24 cellular contexts compared by ENCODE assay signal in genomic region chr5:141871870-141872269, GRCh38. TPM values are rescaled to one million over a fixed set of nuclear protein-coding genes. Genes with fewer than 3 reads are reported as not detected.
DNase-seq lines count a peak whose midpoint lies in the region; ATAC-seq, FAIRE-seq and TF ChIP-seq lines count a peak whose summit lies in the region.
"Had no signal": no experiment of that assay in that cellular context is flagged by ENCODE, and none has a peak within 500 bp of the region (broad histone marks: within the 10 kb centered on the region; RNA-seq: fewer than 3 reads in every experiment).

No MANE protein-coding gene starts in this region.

- peak overlapping the region; percentile 61 to 78; a peak in 3 of 4 replicates for H3K4me2 ChIP-seq in H1 (ENCODE audit: insufficient read depth in 1 of 2, low read depth in 2 of 2, low read length in 2 of 2)

- POLR2A ChIA-PET in H1 (lab: Charles Lee; ENCODE audit: partially characterized antibody): interaction anchor here (1.1 to 13.5 kb wide), 3 partner anchors 14 to 60 kb away, joined by 3 to 210 read pairs (median 4); no protein-coding TSS in a partner anchor

- H3K36me3 ChIP-seq in right atrium auricular region (peaks cover 15% of the 10 kb centered on the region), H1 (ENCODE audit: control insufficient read depth in 2 of 4, insufficient read depth in 4 of 4, low read length in 3 of 4) (peaks cover 17 to 37% (median 26%) of the 10 kb centered on the region in 4 experiments), muscle layer of duodenum (ENCODE audit: control insufficient read depth in 1 of 2, insufficient read depth in 2 of 2, low read length in 2 of 2) (peaks cover 5% of the 10 kb centered on the region in 2 donors), thyroid gland (no peaks in the 10 kb centered on the region)

- no peak for FAIRE-seq in H1 (lab: Jason Lieb, UNC)
- FAIRE-seq: astrocyte, GM12878 had no signal

- no peak for TF ChIP-seq RAD21 in H1 (IDR thresholded peaks at IDR 0.05 in 1 of 2, conservative IDR thresholded peaks at IDR 0.05 in 1 of 2; ENCODE audit: low read depth in 2 of 2, low read length in 2 of 2)

- H2BK120ac ChIP-seq in H1 (replicated peaks; ENCODE audit: low read depth, low read length): no peak overlapping the region

- H3K23ac ChIP-seq in H1 (ENCODE audit: insufficient read length): no peak overlapping the region

- no peak overlapping the region for H2BK20ac ChIP-seq in H1 (ENCODE audit: low read length)

- H2AK5ac ChIP-seq in H1 (ENCODE audit: low read depth, low read length): peak overlapping the region; percentile 58; the same call in 1 of the 2 replicates

- CTCF ChIA-PET in H1 (lab: Charles Lee; ENCODE audit: partially characterized antibody): interaction anchor here (0.7 to 1.6 kb wide), 5 partner anchors 8 to 182 kb away, joined by 3 to 7 read pairs (median 5); no protein-coding TSS in a partner anchor

- H4K91ac ChIP-seq in H1 (replicated peaks; ENCODE audit: insufficient read length, low read length): no peak overlapping the region

- peaks cover 13% of the 10 kb centered on the region for H3K23me2 ChIP-seq in H1 (ENCODE audit: low read depth, low read length)

- intact Hi-C loops in cardiac septum (cut with DNase I): no loop called here
- intact Hi-C loops in thyroid gland (cut with DNase I): no loop called here

- H3K79me2 ChIP-seq in H1 (ENCODE audit: control insufficient read depth in 1 of 2, insufficient read depth in 2 of 2, low read length in 2 of 2): peaks cover 14 to 90% of the 10 kb centered on the region in 2 experiments

- H3K27ac ChIP-seq in right atrium auricular region (no peak overlapping the region), H1 (ENCODE audit: low read depth, low read length) (peak overlapping the region; percentile 43; the same call in 1 of the 2 replicates), muscle layer of duodenum (ENCODE audit: low read length) (peak overlapping the region; percentile 37), thyroid gland (no peak overlapping the region)
- H3K27ac ChIP-seq: psoas muscle, SK-N-MC, VCaP had no signal

- no peak overlapping the region for H4K5ac ChIP-seq in H1 (ENCODE audit: insufficient read length, low read depth, low read length)

- peak overlapping the region; percentile 72; the same call in 1 of the 2 replicates for H2BK12ac ChIP-seq in H1 (ENCODE audit: low read depth, low read length)

- no peak overlapping the region for H3K14ac ChIP-seq in H1 (ENCODE audit: insufficient read length)

- TF ChIP-seq CTCF in right atrium auricular region (IDR thresholded peaks at IDR 0.05) (no peak), H1 (IDR thresholded peaks at IDR 0.05; ENCODE audit: control extremely low read depth in 1 of 3, insufficient read depth in 1 of 3, low read depth in 1 of 3, low read length in 3 of 3) (no peak), thyroid gland (IDR thresholded peaks at IDR 0.05) (no peak)

- H3K4me3 ChIP-seq in right atrium auricular region (no peak overlapping the region), H1 (ENCODE audit: extremely low read depth in 1 of 4, insufficient read depth in 2 of 4, low read depth in 3 of 4, low read length in 4 of 4) (peak overlapping the region in 1 of 4 experiments; percentile 36; a peak in 1 of 8 replicates), muscle layer of duodenum (ENCODE audit: low read depth in 1 of 2, low read length in 2 of 2) (no peak overlapping the region), thyroid gland (replicated peaks in 1 of 3) (no peak overlapping the region)
- H3K4me3 ChIP-seq: GM12878, psoas muscle, SK-N-MC had no signal

- H3K9ac ChIP-seq in H1 (replicated peaks in 1 of 4; ENCODE audit: extremely low read depth in 1 of 4, low read depth in 3 of 4, low read length in 3 of 4): peak overlapping the region in 1 of 4 experiments; percentile 13; a peak in 2 of 7 replicates

- peaks cover 32% of the 10 kb centered on the region for H3K79me1 ChIP-seq in H1 (ENCODE audit: low read depth, low read length)

- H3K27me3 ChIP-seq in right atrium auricular region: peaks cover 9 to 15% of the 10 kb centered on the region in 2 donors
- no peaks in the 10 kb centered on the region for H3K27me3 ChIP-seq in H1 (replicated peaks in 1 of 4; ENCODE audit: control insufficient read depth in 3 of 4, extremely low read depth in 1 of 4, insufficient read depth in 3 of 4, low read length in 3 of 4)
- peaks cover 15% of the 10 kb centered on the region for H3K27me3 ChIP-seq in muscle layer of duodenum (ENCODE audit: low read depth, low read length)
- no peaks in the 10 kb centered on the region for H3K27me3 ChIP-seq in thyroid gland

- H3K56ac ChIP-seq in H1 (replicated peaks; ENCODE audit: insufficient read length, low read depth, low read length): no peak overlapping the region

- peak overlapping the region; percentile 49 for H3K18ac ChIP-seq in H1 (ENCODE audit: extremely low read depth, low read length)

- DNase-seq in cardiac septum (ENCODE audit: low spot score) (peak; percentile 15), right atrium auricular region (ENCODE audit: low spot score) (no peak), H1 (ENCODE audit: low read depth in 1 of 2, low spot score in 2 of 2) (no peak), SHP77 treated with DMSO at 0.1 percent for 48 hours (lab: John Stamatoyannopoulos, UW) (no peak), HuH-7 (ENCODE audit: low spot score) (no peak), thyroid gland (no peak)
- DNase-seq: activated CD4-positive, alpha-beta T cell treated with anti-CD3 and anti-CD28 coated beads, Interleukin-2, amount 50 U/mL, for 1 hour; AML-193; CD8-positive, alpha-beta T cell; DMS79 treated with DMSO at 0.1 percent for 48 hours; HFFc6; NCI-H1105 treated with DMSO at 0.1 percent for 48 hours; NCI-H2081; psoas muscle; stimulated activated CD4-positive, alpha-beta T cell treated with anti-CD3 and anti-CD28 coated beads, Interleukin-2, amount 100 ng/mL, for 24 hours; T-helper 2 cell had no signal

- H2BK5ac ChIP-seq in H1 (ENCODE audit: low read depth, low read length): peak overlapping the region; percentile 71

- no peak for TF ChIP-seq POLR2A in H1 (IDR thresholded peaks at IDR 0.05; ENCODE audit: control extremely low read depth in 1 of 2, low read depth in 2 of 2, low read length in 2 of 2)
- TF ChIP-seq POLR2A in thyroid gland (IDR thresholded peaks at IDR 0.05): no peak

- peaks cover 17 to 22% of the 10 kb centered on the region in 2 experiments for H4K20me1 ChIP-seq in H1 (replicated peaks in 1 of 2; ENCODE audit: control insufficient read depth in 1 of 2, insufficient read depth in 2 of 2, low read length in 2 of 2)

- no peak for TF ChIP-seq EP300 in H1 (IDR thresholded peaks at IDR 0.05; ENCODE audit: borderline replicate concordance in 1 of 2, low read depth in 2 of 2, low read length in 2 of 2)

- H4K8ac ChIP-seq in H1 (ENCODE audit: extremely low read depth, insufficient read depth, low read length): no peak overlapping the region

- no peak overlapping the region for H3K4ac ChIP-seq in H1 (replicated peaks; ENCODE audit: insufficient read length, low read depth, low read length)

- H2BK15ac ChIP-seq in H1 (ENCODE audit: low read length): 0 out of 2 replicates have a peak overlapping the region, but pooled peaks have one; percentile 50

- no peak for ATAC-seq in GM18909 (IDR thresholded peaks at IDR 0.05; ENCODE audit: poor library complexity, unreplicated experiment)
- ATAC-seq: activated T-helper 17 cell treated with anti-CD3 and anti-CD28 coated beads, Interleukin-2, amount 50 U/mL, for 72 hours; CD8-positive, alpha-beta T cell; GM12878; psoas muscle; stimulated activated effector memory CD8-positive, alpha-beta T cell treated with anti-CD3 and anti-CD28 coated beads, Interleukin-12 subunit alpha, Interleukin-12 subunit beta, amount 100 ng/mL, for 72 hours had no signal

- H2AFZ ChIP-seq in H1 (ENCODE audit: low read length): no peak overlapping the region

- 92% methylated on average over 4 of the region's 4 CpGs; no CpG with 5 or more reads in 1 of the 2 experiments for WGBS in H1 (ENCODE audit: extremely low coverage in 1 of 2, insufficient coverage in 1 of 2, insufficient read length in 1 of 2, insufficient replicate concordance in 2 of 2, low coverage in 1 of 2, low lambda C conversion rate in 2 of 2, missing lambda C conversion rate in 1 of 2), 2 experiments
- 80 to 83% methylated on average over 4 of the region's 4 CpGs for WGBS in thyroid gland, 2 donors

- H3K4me1 ChIP-seq in right atrium auricular region: peaks cover 0 to 51% of the 10 kb centered on the region in 2 donors
- peaks cover 35 to 48% (median 41%) of the 10 kb centered on the region in 4 experiments for H3K4me1 ChIP-seq in H1 (replicated peaks in 1 of 4; ENCODE audit: control insufficient read depth in 3 of 4, insufficient read depth in 4 of 4, low read length in 3 of 4)
- peaks cover 12 to 17% of the 10 kb centered on the region in 2 donors for H3K4me1 ChIP-seq in muscle layer of duodenum (ENCODE audit: control insufficient read depth in 1 of 2, insufficient read depth in 2 of 2, low read length in 2 of 2)
- peaks cover 11 to 25% of the 10 kb centered on the region in 2 donors for H3K4me1 ChIP-seq in thyroid gland

- H3K9me3 ChIP-seq in right atrium auricular region: no peaks in the 10 kb centered on the region
- no peaks in the 10 kb centered on the region; a peak in 1 of 4 replicates for H3K9me3 ChIP-seq in H1 (ENCODE audit: insufficient read depth in 2 of 2, low read depth in 1 of 2, low read length in 1 of 2)
- H3K9me3 ChIP-seq in muscle layer of duodenum (ENCODE audit: control insufficient read depth in 1 of 2, low read length in 2 of 2): no peaks in the 10 kb centered on the region
- H3K9me3 ChIP-seq in thyroid gland: no peaks in the 10 kb centered on the region
- H3K9me3 ChIP-seq: psoas muscle had no signal

RNA-seq across cellular contexts. Expression of gene PCDH1, which starts 6.3 kb away (rescaled TPM):
- total RNA-seq in cardiac septum: 16.9 TPM
- 10 to 100 TPM; 22.1 to 25.3 TPM for total RNA-seq in right atrium auricular region
- total RNA-seq in H1 (2021; fragmentation: NEBNext Ultra II Directional; extraction: Animal tissue kit (Norgen Biotek cat#: 25700)): 101 and 106 TPM in 2 replicates
- polyA plus RNA-seq in H1 (2011; rRNA removed): 102 and 120 TPM in 2 replicates
- 88.6 TPM for polyA plus RNA-seq in H1 (2011; cell fraction: cytosol; rRNA removed)
- polyA plus RNA-seq in H1 (2011; cell fraction: nucleus; rRNA removed): 154 TPM
- polyA plus RNA-seq in H1 (2012, experiment 1 of 2): 74.4 to 110 TPM (median 100 TPM) in 4 replicates
- 97.8 TPM for polyA plus RNA-seq in H1 (2012, experiment 2 of 2)
- polyA plus RNA-seq in H1 (2013, experiment 1 of 2): 130 TPM
- polyA plus RNA-seq in H1 (2013, experiment 2 of 2): 120 TPM
- polyA minus RNA-seq in H1 (2011; rRNA and poly(A)+ RNA removed): 292 and 318 TPM in 2 replicates
- 143 TPM for polyA minus RNA-seq in H1 (2011; cell fraction: cytosol; rRNA and poly(A)+ RNA removed)
- polyA minus RNA-seq in H1 (2011; cell fraction: nucleus; rRNA and poly(A)+ RNA removed): 96.9 TPM
- total RNA-seq in thyroid gland: 10 to 100 TPM; 23.4 to 76.2 (median 37.5) TPM

RNA-seq across cellular contexts. Expression of gene DELE1, which starts 51.8 kb away (rescaled TPM):
- 115 TPM for total RNA-seq in cardiac septum
- 10 to 100 TPM; 49.5 to 89.1 TPM for total RNA-seq in right atrium auricular region
- 59.6 and 61.4 TPM in 2 replicates for total RNA-seq in H1 (2021; fragmentation: NEBNext Ultra II Directional; extraction: Animal tissue kit (Norgen Biotek cat#: 25700))
- polyA plus RNA-seq in H1 (2011; rRNA removed): 114 and 132 TPM in 2 replicates
- 98.7 TPM for polyA plus RNA-seq in H1 (2011; cell fraction: cytosol; rRNA removed)
- 310 TPM for polyA plus RNA-seq in H1 (2011; cell fraction: nucleus; rRNA removed)
- polyA plus RNA-seq in H1 (2012, experiment 1 of 2): 71.4 to 88.2 TPM (median 72.4 TPM) in 4 replicates
- 49.9 TPM for polyA plus RNA-seq in H1 (2012, experiment 2 of 2)
- polyA plus RNA-seq in H1 (2013, experiment 1 of 2): 46.8 TPM
- polyA plus RNA-seq in H1 (2013, experiment 2 of 2): 41.4 TPM
- polyA minus RNA-seq in H1 (2011; rRNA and poly(A)+ RNA removed): 84.7 and 92.9 TPM in 2 replicates
- 35.0 TPM for polyA minus RNA-seq in H1 (2011; cell fraction: cytosol; rRNA and poly(A)+ RNA removed)
- polyA minus RNA-seq in H1 (2011; cell fraction: nucleus; rRNA and poly(A)+ RNA removed): 93.7 TPM
- 100 to 1,000 TPM in 1 of 4 donors, 10 to 100 TPM in 3; 68.5 to 130 (median 85.1) TPM for total RNA-seq in thyroid gland

Comparison
In these comparisons a context has a peak if more than half of its experiments do, and no peak if none do; other contexts are left out.
1. H3K27ac ChIP-seq: peak in H1 (single experiment) and muscle layer of duodenum (single experiment); none in right atrium auricular region (0 of 2) and thyroid gland (0 of 3).